In genomic region chr1:218463194-218464156, GRCh38 we compare ENCODE assay signal across 10 cellular contexts.
DNase-seq lines count a peak whose midpoint lies in the region; ATAC-seq, FAIRE-seq and TF ChIP-seq lines count a peak whose summit lies in the region.
"Had no signal": no experiment of that assay in that cellular context is flagged by ENCODE, and none has a peak within 500 bp of the region (broad histone marks: within the 10 kb centered on the region; RNA-seq: fewer than 3 reads in every experiment).

No MANE protein-coding gene starts in this region.

- no peak for FAIRE-seq in kidney (lab: Jason Lieb, UNC)

- H3K27me3 ChIP-seq in body of pancreas (no peaks in the 10 kb centered on the region), testis (no peaks in the 10 kb centered on the region)

- H3K4me1 ChIP-seq in body of pancreas (peaks cover 3% of the 10 kb centered on the region), kidney (ENCODE audit: control insufficient read depth in 1 of 2, insufficient read depth in 1 of 2, low read depth in 1 of 2, low read length in 2 of 2) (peaks cover 11 to 12% of the 10 kb centered on the region in 2 donors), testis (peaks cover 28% of the 10 kb centered on the region)

- H3K4me3 ChIP-seq in body of pancreas, result no peak overlapping the region
- H3K4me3 ChIP-seq in kidney (ENCODE audit: low read length in 2 of 2), result no peak overlapping the region
- no peak overlapping the region for H3K4me3 ChIP-seq in testis

- 64 to 79% methylated on average over 14 of the region's 14 CpGs for WGBS in body of pancreas, 2 donors
- WGBS in testis, 2 donors, result 39 to 47% methylated on average over 14 of the region's 14 CpGs

- TF ChIP-seq CTCF in body of pancreas (IDR thresholded peaks at IDR 0.05) (no peak), kidney (IDR thresholded peaks at IDR 0.05; ENCODE audit: borderline replicate concordance, extremely low read depth, insufficient read depth) (no peak), testis (IDR thresholded peaks at IDR 0.05) (no peak)

- no peaks in the 10 kb centered on the region for H3K36me3 ChIP-seq in body of pancreas (replicated peaks in 1 of 2; ENCODE audit: insufficient read depth in 1 of 2, low read depth in 2 of 2)
- no peaks in the 10 kb centered on the region for H3K36me3 ChIP-seq in kidney (ENCODE audit: control insufficient read depth in 1 of 2, insufficient read depth in 2 of 2, low read length in 2 of 2)
- no peaks in the 10 kb centered on the region for H3K36me3 ChIP-seq in testis (ENCODE audit: low read depth, missing control alignments)

- no peaks in the 10 kb centered on the region for H3K9me3 ChIP-seq in body of pancreas
- no peaks in the 10 kb centered on the region for H3K9me3 ChIP-seq in kidney (ENCODE audit: control insufficient read depth in 1 of 2, low read length in 2 of 2)
- H3K9me3 ChIP-seq in testis, result no peaks in the 10 kb centered on the region

- DNase-seq in LHCN-M2 (ENCODE audit: low read depth) (peak; percentile 82), body of pancreas (peak in 3 of 4 donors; percentile 29 to 68 (median 36)), kidney (no peak), testis (peak; percentile 47), T-helper 9 cell (no peak), G401 (ENCODE audit: low spot score) (no peak), erythroblast (lab: John Stamatoyannopoulos, UW) (no peak)
- DNase-seq: activated T-cell treated with anti-CD3 and anti-CD28 coated beads, Interleukin-2, amount 50 U/mL, for 24 hours; NCI-H1048 had no signal

- intact Hi-C loops in body of pancreas (cut with DNase I), result no loop called here
- intact Hi-C loops in kidney (cut with DNase I), result no loop called here
- intact Hi-C loops in testis (cut with DNase I; ENCODE audit: low total_unique reads), result no loop called here

- H3K9ac ChIP-seq in kidney (ENCODE audit: low read length in 2 of 2), result no peak overlapping the region

- in situ Hi-C loops in G401 (cut with HindIII; ENCODE audit: low sequenced_read_pairs), result no loop called here

- peak; percentile 33 for ATAC-seq in body of pancreas
- no peak for ATAC-seq in HG02840 (IDR thresholded peaks at IDR 0.05; ENCODE audit: low FRiP score, unreplicated experiment)

- TF ChIP-seq POLR2A in body of pancreas (IDR thresholded peaks at IDR 0.05) (no peak), testis (IDR thresholded peaks at IDR 0.05) (no peak), erythroblast (IDR thresholded peaks at IDR 0.05; ENCODE audit: low read length) (no peak)

- H3K27ac ChIP-seq in body of pancreas (peak overlapping the region in 2 of 4 donors; percentile 41 to 60), kidney (ENCODE audit: low read depth in 2 of 2, low read length in 2 of 2) (peak overlapping the region; percentile 69 to 72), testis (peak overlapping the region; percentile 53 to 62)

Comparison
In these comparisons a context has a peak if more than half of its experiments do, and no peak if none do; other contexts are left out.
1. DNase-seq: peak in LHCN-M2 (single experiment), body of pancreas (3 of 4) and testis (single experiment); none in kidney (single experiment), T-helper 9 cell (single experiment), G401 (single experiment) and erythroblast (0 of 2).